ENCODE assay signal across 1 cellular context in the genomic region with DNA sequence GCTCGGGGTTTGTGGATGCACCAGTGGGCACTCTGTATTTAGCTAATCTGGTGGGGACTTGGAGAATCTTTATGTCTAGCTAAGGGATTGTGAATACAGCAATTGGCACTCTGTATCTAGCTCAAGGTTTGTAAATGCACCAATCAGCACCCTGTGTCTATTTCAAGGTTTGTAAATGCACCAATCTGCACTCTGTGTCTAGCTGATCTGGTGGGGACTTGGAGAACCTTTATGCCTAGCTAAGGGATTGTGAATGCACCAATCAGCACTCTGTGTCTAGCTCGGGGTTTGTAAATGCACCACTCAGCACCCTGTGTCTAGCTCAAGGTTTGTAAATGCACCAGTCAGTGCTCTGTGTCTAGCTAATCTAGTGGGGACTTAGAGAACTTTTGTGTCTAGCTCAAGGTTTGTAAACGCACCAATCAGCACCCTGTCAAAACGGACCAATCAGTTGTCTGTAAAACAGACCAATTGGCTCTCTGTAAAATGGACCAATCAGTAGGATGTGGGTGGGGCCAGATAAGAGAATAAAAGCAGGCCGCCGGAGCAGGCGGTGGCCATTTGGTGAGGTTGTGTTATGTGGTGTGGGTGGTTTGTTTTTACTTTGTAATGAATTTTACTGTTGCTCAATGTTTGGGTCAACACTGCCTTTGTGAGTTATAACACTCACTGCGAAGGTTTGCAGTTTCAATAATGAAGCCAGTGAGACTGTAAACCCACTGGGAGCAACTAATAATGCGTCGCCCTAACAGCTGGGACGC. TPM values are rescaled to one million over a fixed set of nuclear protein-coding genes. Genes with fewer than 3 reads are reported as not detected.
"Had no signal": no experiment of that assay in that cellular context is flagged by ENCODE, and none has a peak within 500 bp of the region (broad histone marks: within the 10 kb centered on the region; RNA-seq: fewer than 3 reads in every experiment).

No MANE protein-coding gene starts in this region.

RNA-seq across cellular contexts. Expression of a gene that starts 33.8 kb away (rescaled TPM):
- total RNA-seq: osteoblast had no signal
